ENCODE assay signal across 8 cellular contexts in the genomic region with DNA sequence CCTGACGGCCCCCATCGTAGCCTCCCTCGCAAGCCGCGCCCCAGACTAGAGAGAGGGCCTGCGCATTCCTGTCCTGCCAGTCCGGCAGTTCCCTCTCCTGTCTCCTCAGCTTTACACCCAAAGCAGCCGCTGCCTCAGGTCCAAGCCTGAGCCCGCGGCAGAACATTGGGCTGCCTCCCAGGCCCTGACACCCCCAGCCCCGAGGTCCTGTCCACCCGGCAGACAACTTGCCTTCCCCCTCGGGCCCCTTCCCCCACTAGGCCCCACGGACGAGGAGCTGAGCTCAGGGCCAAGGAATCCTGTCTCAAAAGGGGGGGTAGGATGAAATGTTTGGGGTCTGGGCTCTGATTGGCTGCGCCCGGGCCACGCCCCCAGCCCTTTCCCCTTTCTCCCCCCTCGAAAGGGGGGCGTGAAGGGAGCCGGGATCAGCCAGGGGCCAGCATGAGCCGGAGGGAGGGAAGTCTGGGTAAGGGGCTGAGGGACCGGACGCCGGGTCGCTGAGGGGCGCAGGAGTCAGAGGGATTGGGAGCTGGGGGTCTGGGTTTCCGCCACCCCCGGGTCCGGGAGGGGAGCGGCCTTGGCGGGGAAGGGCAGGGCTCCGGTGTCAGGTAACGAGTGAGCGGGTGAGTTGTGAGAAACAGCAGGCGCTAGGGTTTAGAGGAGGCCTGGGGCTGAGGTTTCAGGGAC. TPM values are rescaled to one million over a fixed set of nuclear protein-coding genes. Genes with fewer than 3 reads are reported as not detected.
DNase-seq lines count a peak whose midpoint lies in the region; ATAC-seq and TF ChIP-seq lines count a peak whose summit lies in the region.

A gene with protein sequence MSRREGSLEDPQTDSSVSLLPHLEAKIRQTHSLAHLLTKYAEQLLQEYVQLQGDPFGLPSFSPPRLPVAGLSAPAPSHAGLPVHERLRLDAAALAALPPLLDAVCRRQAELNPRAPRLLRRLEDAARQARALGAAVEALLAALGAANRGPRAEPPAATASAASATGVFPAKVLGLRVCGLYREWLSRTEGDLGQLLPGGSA (plus strand): TSS at position 412 of the 687 bp plus-strand sequence. CDS start 30 bp downstream, at position 442.

- ATAC-seq in T-cell (replicated peaks in 1 of 4) (no peak), GM21737 (IDR thresholded peaks at IDR 0.05; ENCODE audit: unreplicated experiment) (no peak)

- intact Hi-C loops in activated CD4-positive, alpha-beta T cell treated with anti-CD3 and anti-CD28 coated beads, Interleukin-2, amount 10 ng/mL, durations not matched to agents 24 days and 14 days (cut with micrococcal nuclease): no loop called here

- peak; percentile 63 for DNase-seq in activated CD4-positive, alpha-beta T cell treated with anti-CD3 and anti-CD28 coated beads, Interleukin-2, amount 10 ng/mL, durations not matched to agents 24 days and 14 days
- DNase-seq in activated CD4-positive, alpha-beta T cell treated with anti-CD3 and anti-CD28 coated beads for 4 hours: no peak
- DNase-seq in T-cell (no peak), epithelial cell of proximal tubule (ENCODE audit: low read depth) (no peak), mesothelial cell of epicardium (ENCODE audit: low spot score in 2 of 2, unreplicated experiment in 2 of 2) (peak; percentile 76 to 87), type B pancreatic cell (ENCODE audit: extremely low spot score, unreplicated experiment) (peak; percentile 84), NCI-H2081 (lab: John Stamatoyannopoulos, UW) (no peak)

- POLR2A ChIA-PET in T-cell (lab: Charles Lee): no interaction called here

- H3K27me3 Mint-ChIP-seq in activated CD4-positive, alpha-beta T cell treated with anti-CD3 and anti-CD28 coated beads, Interleukin-2, amount 10 ng/mL, durations not matched to agents 24 days and 14 days: no peaks in the 10 kb centered on the region
- no peaks in the 10 kb centered on the region for H3K27me3 Mint-ChIP-seq in T-cell
- H3K27me3 Mint-ChIP-seq in mesothelial cell of epicardium (ENCODE audit: low read depth): no peaks in the 10 kb centered on the region
- no peaks in the 10 kb centered on the region for H3K27me3 Mint-ChIP-seq in type B pancreatic cell

- H3K4me3 Mint-ChIP-seq in activated CD4-positive, alpha-beta T cell treated with anti-CD3 and anti-CD28 coated beads, Interleukin-2, amount 10 ng/mL, durations not matched to agents 24 days and 14 days: peak within 1 kb of the TSS; percentile 74
- H3K4me3 Mint-ChIP-seq in T-cell (peak within 1 kb of the TSS; percentile 56 to 75 (median 64)), mesothelial cell of epicardium (peak within 1 kb of the TSS; percentile 88), type B pancreatic cell (peak within 1 kb of the TSS; percentile 94)

- H3K27ac Mint-ChIP-seq in activated CD4-positive, alpha-beta T cell treated with anti-CD3 and anti-CD28 coated beads, Interleukin-2, amount 10 ng/mL, durations not matched to agents 24 days and 14 days: peak within 1 kb of the TSS; percentile 87
- H3K27ac Mint-ChIP-seq in T-cell (peak within 1 kb of the TSS; percentile 80 to 86), mesothelial cell of epicardium (peak within 1 kb of the TSS; percentile 100), type B pancreatic cell (peak within 1 kb of the TSS; percentile 95)

- CTCF ChIA-PET in T-cell (lab: Charles Lee): no interaction called here

- no peak for TF ChIP-seq CTCF in epithelial cell of proximal tubule (conservative IDR thresholded peaks at IDR 0.05; ENCODE audit: low read depth, low read length)
- TF ChIP-seq CTCF in mesothelial cell of epicardium (IDR thresholded peaks at IDR 0.05; ENCODE audit: unreplicated experiment): no peak
- no peak for TF ChIP-seq CTCF in type B pancreatic cell (conservative IDR thresholded peaks at IDR 0.05)

- peaks cover 4% of the 10 kb centered on the region for H3K36me3 Mint-ChIP-seq in activated CD4-positive, alpha-beta T cell treated with anti-CD3 and anti-CD28 coated beads, Interleukin-2, amount 10 ng/mL, durations not matched to agents 24 days and 14 days (ENCODE audit: low read depth)
- peaks cover 3% of the 10 kb centered on the region for H3K36me3 Mint-ChIP-seq in T-cell
- H3K36me3 Mint-ChIP-seq in mesothelial cell of epicardium: peaks cover 2% of the 10 kb centered on the region
- H3K36me3 Mint-ChIP-seq in type B pancreatic cell: peaks cover 2% of the 10 kb centered on the region

- peak within 1 kb of the TSS; percentile 63 for H3K4me3 ChIP-seq in epithelial cell of proximal tubule (ENCODE audit: low read depth, low read length)

- H3K4me1 Mint-ChIP-seq in activated CD4-positive, alpha-beta T cell treated with anti-CD3 and anti-CD28 coated beads, Interleukin-2, amount 10 ng/mL, durations not matched to agents 24 days and 14 days: peaks cover 43% of the 10 kb centered on the region
- peaks cover 43 to 49% (median 46%) of the 10 kb centered on the region in 3 donors for H3K4me1 Mint-ChIP-seq in T-cell
- H3K4me1 Mint-ChIP-seq in mesothelial cell of epicardium: peaks cover 41% of the 10 kb centered on the region
- H3K4me1 Mint-ChIP-seq in type B pancreatic cell (ENCODE audit: unreplicated experiment): peaks cover 29% of the 10 kb centered on the region

- no peaks in the 10 kb centered on the region for H3K9me3 Mint-ChIP-seq in activated CD4-positive, alpha-beta T cell treated with anti-CD3 and anti-CD28 coated beads, Interleukin-2, amount 10 ng/mL, durations not matched to agents 24 days and 14 days
- no peaks in the 10 kb centered on the region for H3K9me3 Mint-ChIP-seq in T-cell
- no peaks in the 10 kb centered on the region for H3K9me3 Mint-ChIP-seq in mesothelial cell of epicardium
- H3K9me3 Mint-ChIP-seq in type B pancreatic cell: no peaks in the 10 kb centered on the region

RNA-seq across cellular contexts. Expression of the gene that starts here (rescaled TPM):
- total RNA-seq in activated CD4-positive, alpha-beta T cell treated with anti-CD3 and anti-CD28 coated beads, Interleukin-2, amount 10 ng/mL, durations not matched to agents 24 days and 14 days: 0.17 and 0.33 TPM in 2 replicates
- under 1 TPM in 3 of 5 donors, not detected in 2; 0.38 to 0.47 (median 0.39) TPM for total RNA-seq in T-cell
- 0.87 and 4.3 TPM in 2 replicates for total RNA-seq in epithelial cell of proximal tubule
- total RNA-seq in mesothelial cell of epicardium: 9.1 to 11.5 TPM (median 10.3 TPM) in 3 replicates
- 2.5 and 3.1 TPM in 2 replicates for total RNA-seq in type B pancreatic cell (ENCODE audit: low replicate concordance)

Comparison
In these comparisons a context has a peak if more than half of its experiments do, and no peak if none do; other contexts are left out.
1. Peak in DNase-seq in activated CD4-positive, alpha-beta T cell treated with anti-CD3 and anti-CD28 coated beads, Interleukin-2, amount 10 ng/mL, durations not matched to agents 24 days and 14 days; RNA of the gene not detected or under 1 TPM.
2. DNase-seq: peak in mesothelial cell of epicardium (2 of 2) and type B pancreatic cell (single experiment); none in activated CD4-positive, alpha-beta T cell treated with anti-CD3 and anti-CD28 coated beads for 4 hours (0 of 2), T-cell (0 of 34), epithelial cell of proximal tubule (single experiment) and NCI-H2081 (0 of 2).
3. Peak in every context shown above with its lines, with median percentiles within 50 percentile points of each other: H3K27ac Mint-ChIP-seq and H3K4me3 Mint-ChIP-seq.